ENCODE assay signal across 8 cellular contexts in genomic region chr6:36197739-36198221, GRCh38. TPM values are rescaled to one million over a fixed set of nuclear protein-coding genes. Genes with fewer than 3 reads are reported as not detected.
DNase-seq lines count a peak whose midpoint lies in the region; ATAC-seq and TF ChIP-seq lines count a peak whose summit lies in the region.

No MANE protein-coding gene starts in this region.

- CTCF ChIA-PET in AG04449 (lab: Yijun Ruan, JAX): interaction anchor here (0.9 to 2.7 kb wide), 3 partner anchors 10 to 162 kb away, joined by 3 to 10 read pairs (median 4); no protein-coding TSS in a partner anchor

- H3K36me3 Mint-ChIP-seq in IgD-negative memory B cell: peaks cover 1% of the 10 kb centered on the region
- peaks cover 28% of the 10 kb centered on the region for H3K36me3 Mint-ChIP-seq in mesothelial cell of epicardium

- H3K4me1 Mint-ChIP-seq in IgD-negative memory B cell: peaks cover 8 to 33% (median 24%) of the 10 kb centered on the region in 3 donors
- H3K4me1 Mint-ChIP-seq in mesothelial cell of epicardium: peaks cover 20% of the 10 kb centered on the region

- H3K27ac Mint-ChIP-seq in IgD-negative memory B cell: peak overlapping the region; percentile 73 to 98 (median 94)
- H3K27ac Mint-ChIP-seq in mesothelial cell of epicardium: peak overlapping the region; percentile 98

- ATAC-seq in GM18868 (IDR thresholded peaks at IDR 0.05; ENCODE audit: unreplicated experiment): no peak

- no peak overlapping the region for H3K27ac ChIP-seq in brain microvascular endothelial cell

- no peak for TF ChIP-seq CTCF in AG04449 (IDR thresholded peaks at IDR 0.05; ENCODE audit: insufficient read depth, low read length, missing control alignments)
- no peak for TF ChIP-seq CTCF in brain microvascular endothelial cell (IDR thresholded peaks at IDR 0.05; ENCODE audit: low read depth, low read length, missing control alignments)
- TF ChIP-seq CTCF in mesothelial cell of epicardium (IDR thresholded peaks at IDR 0.05; ENCODE audit: unreplicated experiment): no peak

- H3K4me3 Mint-ChIP-seq in IgD-negative memory B cell (peak overlapping the region; percentile 86 to 96 (median 96)), mesothelial cell of epicardium (peak overlapping the region; percentile 87)

- in situ Hi-C loops in brain microvascular endothelial cell (cut with HindIII; ENCODE audit: low pct_ligation_motif_present, low sequenced_read_pairs): no loop called here

- POLR2A ChIA-PET in AG04449 (lab: Yijun Ruan, JAX): no interaction called here

- H3K4me3 ChIP-seq in AG04449 (ENCODE audit: low read depth, low read length) (peak overlapping the region; percentile 69), brain microvascular endothelial cell (ENCODE audit: low read depth, low read length) (peak overlapping the region; percentile 75)

- H3K27me3 Mint-ChIP-seq in IgD-negative memory B cell (no peaks in the 10 kb centered on the region), mesothelial cell of epicardium (ENCODE audit: low read depth) (no peaks in the 10 kb centered on the region)

- peaks cover 0 to 2% (median 0%) of the 10 kb centered on the region in 3 donors for H3K9me3 Mint-ChIP-seq in IgD-negative memory B cell
- peaks cover 3% of the 10 kb centered on the region for H3K9me3 Mint-ChIP-seq in mesothelial cell of epicardium

- DNase-seq in AG04449 (ENCODE audit: low read depth, low spot score): no peak
- no peak for DNase-seq in brain microvascular endothelial cell
- DNase-seq in mesothelial cell of epicardium (ENCODE audit: low spot score in 2 of 2, unreplicated experiment in 2 of 2): no peak
- DNase-seq in A172 (ENCODE audit: low spot score): no peak
- DNase-seq in activated CD8-positive, alpha-beta memory T cell treated with anti-CD3 and anti-CD28 coated beads for 24 hours: no peak
- no peak for DNase-seq in amniotic stem cell (lab: John Stamatoyannopoulos, UW)

- no peaks in the 10 kb centered on the region for H3K27me3 ChIP-seq in brain microvascular endothelial cell (replicated peaks)

- peaks cover 20% of the 10 kb centered on the region for H3K36me3 ChIP-seq in brain microvascular endothelial cell (replicated peaks)

RNA-seq across cellular contexts. Expression of gene BRPF3, which starts 1.2 kb away (rescaled TPM):
- polyA plus RNA-seq in IgD-negative memory B cell: 8.9 TPM
- total RNA-seq in mesothelial cell of epicardium: 54.1 to 58.6 TPM (median 57.3 TPM) in 3 replicates
- total RNA-seq in A172 (2014; rRNA removed; shearing (Covaris generic)): 8.6 and 11.1 TPM in 2 replicates
